17 cellular contexts compared by ENCODE assay signal in the genomic region with DNA sequence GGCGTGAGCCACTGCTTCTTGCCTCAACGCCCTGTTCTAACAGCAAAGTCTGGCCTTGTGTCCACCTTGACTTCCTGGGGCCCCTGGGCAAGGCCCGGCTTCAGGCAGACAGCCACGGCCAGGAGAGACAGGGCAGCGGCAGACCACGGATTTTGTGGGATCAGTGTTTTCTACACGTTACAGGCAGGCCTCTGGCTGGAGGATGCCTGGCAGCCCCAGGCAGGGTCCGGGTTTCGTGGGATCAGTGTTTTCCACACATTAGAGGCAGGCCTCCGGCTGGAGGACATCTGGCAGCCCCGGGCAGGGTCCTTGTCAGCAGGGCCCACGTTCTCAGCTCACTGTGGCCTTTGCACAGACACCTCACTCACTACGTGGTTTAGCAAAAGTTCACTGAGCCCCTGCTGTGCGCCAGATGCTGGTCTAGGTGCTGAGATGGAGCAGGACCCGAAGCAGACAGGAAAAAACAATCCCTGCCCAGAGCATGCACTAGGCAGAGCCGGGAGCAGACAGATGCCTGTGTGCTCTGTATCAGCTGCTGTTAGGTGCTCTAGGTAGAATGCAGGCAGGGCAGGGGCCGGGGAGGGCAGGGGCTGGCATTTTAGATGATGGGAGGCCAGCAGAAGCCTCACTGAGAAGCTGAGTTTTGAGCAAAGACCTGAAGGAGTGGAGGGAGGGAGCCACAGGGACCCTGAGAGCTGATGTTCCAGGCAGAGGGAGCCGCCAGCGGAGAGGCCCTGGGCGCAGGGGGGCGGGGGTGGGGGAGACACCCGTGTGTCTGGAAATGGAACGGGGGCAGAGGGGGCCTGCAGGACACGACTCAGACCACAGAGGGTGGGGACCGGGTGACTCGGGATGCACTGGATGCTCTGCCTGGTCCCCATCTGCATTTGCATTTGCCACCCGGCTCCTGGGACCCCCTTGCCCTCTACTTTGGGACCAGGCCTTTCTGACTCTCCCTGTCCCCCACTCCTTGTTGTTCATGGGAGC. TPM values are rescaled to one million over a fixed set of nuclear protein-coding genes. Genes with fewer than 3 reads are reported as not detected.
A peak's percentile ranks its signal among the peaks of the same experiment; 100 is the strongest.
DNase-seq lines count a peak whose midpoint lies in the region; ATAC-seq and TF ChIP-seq lines count a peak whose summit lies in the region.
"Had no signal": no experiment of that assay in that cellular context is flagged by ENCODE, and none has a peak within 500 bp of the region (broad histone marks: within the 10 kb centered on the region; RNA-seq: fewer than 3 reads in every experiment).

No MANE protein-coding gene starts in this region.

- H3K4me1 Mint-ChIP-seq in activated T-cell treated with anti-CD3 and anti-CD28 coated beads, Interleukin-2, amount 50 U/mL, for 24 hours (ENCODE audit: low read depth) = no peaks in the 10 kb centered on the region
- H3K4me1 Mint-ChIP-seq: CD14-positive monocyte had no signal

- intact Hi-C loops in right cardiac atrium (cut with DNase I) (no loop called here), left ventricle myocardium inferior (cut with micrococcal nuclease) (no loop called here)

- no peaks in the 10 kb centered on the region for H3K79me2 ChIP-seq in SK-N-SH (ENCODE audit: insufficient read depth)

- no peaks in the 10 kb centered on the region for H3K9me2 ChIP-seq in SK-N-SH

- peaks cover 37% of the 10 kb centered on the region for H3K36me3 Mint-ChIP-seq in activated T-cell treated with anti-CD3 and anti-CD28 coated beads, Interleukin-2, amount 50 U/mL, for 24 hours (ENCODE audit: low read depth)

- no peak overlapping the region for H3K27ac ChIP-seq in right cardiac atrium (ENCODE audit: low read length)
- H3K27ac ChIP-seq in left ventricle myocardium inferior (replicated peaks) = no peak overlapping the region
- peak overlapping the region in 1 of 2 experiments; percentile 91; a peak in 2 of 4 replicates for H3K27ac ChIP-seq in SK-N-SH (ENCODE audit: low read depth in 2 of 2, low read length in 1 of 2)
- H3K27ac ChIP-seq in suprapubic skin = no peak overlapping the region

- H3K27ac Mint-ChIP-seq in activated T-cell treated with anti-CD3 and anti-CD28 coated beads, Interleukin-2, amount 50 U/mL, for 24 hours = no peak overlapping the region
- H3K27ac Mint-ChIP-seq: CD14-positive monocyte had no signal

- TF ChIP-seq CTCF in left ventricle myocardium inferior (IDR thresholded peaks at IDR 0.05; ENCODE audit: borderline replicate concordance) (no peak), SK-N-SH (IDR thresholded peaks at IDR 0.05) (no peak), foreskin fibroblast (IDR thresholded peaks at IDR 0.05; ENCODE audit: low read depth, low read length) (no peak), suprapubic skin (IDR thresholded peaks at IDR 0.05) (no peak)

- H3K4me3 ChIP-seq in right cardiac atrium (ENCODE audit: low read length) = no peak overlapping the region
- no peak overlapping the region for H3K4me3 ChIP-seq in left ventricle myocardium inferior
- no peak overlapping the region for H3K4me3 ChIP-seq in SK-N-SH (ENCODE audit: low read depth in 2 of 2, low read length in 1 of 2)
- no peak overlapping the region for H3K4me3 ChIP-seq in foreskin fibroblast (ENCODE audit: low read depth in 1 of 2, low read length in 2 of 2)
- no peak overlapping the region for H3K4me3 ChIP-seq in suprapubic skin
- H3K4me3 ChIP-seq: GM23338 had no signal

- peaks cover 1% of the 10 kb centered on the region for H3K4me1 ChIP-seq in right cardiac atrium (ENCODE audit: control insufficient read depth, insufficient read depth, low read length)
- peaks cover 8% of the 10 kb centered on the region for H3K4me1 ChIP-seq in left ventricle myocardium inferior
- peaks cover 0 to 53% of the 10 kb centered on the region in 2 experiments; a peak in 1 of 4 replicates for H3K4me1 ChIP-seq in SK-N-SH (ENCODE audit: control insufficient read depth in 1 of 2, insufficient read depth in 2 of 2, low read depth in 1 of 2, low read length in 1 of 2)
- H3K4me1 ChIP-seq in suprapubic skin = peaks cover 24% of the 10 kb centered on the region

- no peaks in the 10 kb centered on the region for H3F3A ChIP-seq in SK-N-SH (replicated peaks; ENCODE audit: insufficient read depth)

- no peak overlapping the region for H3K4me2 ChIP-seq in SK-N-SH
- H3K4me2 ChIP-seq: GM23338 had no signal

- no peaks in the 10 kb centered on the region for H3K27me3 ChIP-seq in right cardiac atrium (ENCODE audit: control insufficient read depth, insufficient read depth)
- no peaks in the 10 kb centered on the region for H3K27me3 ChIP-seq in left ventricle myocardium inferior (ENCODE audit: low read depth)
- no peaks in the 10 kb centered on the region for H3K27me3 ChIP-seq in SK-N-SH (ENCODE audit: insufficient read depth)
- H3K27me3 ChIP-seq in suprapubic skin = no peaks in the 10 kb centered on the region

- no peak for ATAC-seq in right cardiac atrium
- ATAC-seq: GM23338 had no signal

- POLR2A ChIA-PET in SK-N-SH (lab: Yijun Ruan, JAX) = no interaction called here

- no peak overlapping the region for H2AFZ ChIP-seq in SK-N-SH (ENCODE audit: low read depth)
- H2AFZ ChIP-seq: GM23338 had no signal

- peaks cover 41% of the 10 kb centered on the region for H3K36me3 ChIP-seq in left ventricle myocardium inferior
- peaks cover 0 to 35% of the 10 kb centered on the region in 2 experiments for H3K36me3 ChIP-seq in SK-N-SH (replicated peaks in 1 of 2; ENCODE audit: control insufficient read depth in 1 of 2, insufficient read depth in 2 of 2, low read length in 1 of 2)
- H3K36me3 ChIP-seq in suprapubic skin = peaks cover 77% of the 10 kb centered on the region

- TF ChIP-seq POLR2A in suprapubic skin (IDR thresholded peaks at IDR 0.05) = no peak

- 77% methylated on average over 27 of the region's 27 CpGs for WGBS in right cardiac atrium
- 65% methylated on average over 24 of the region's 27 CpGs for WGBS in SK-N-SH (ENCODE audit: low lambda C conversion rate)
- WGBS in suprapubic skin = 81% methylated on average over 25 of the region's 27 CpGs

- H3K9me3 ChIP-seq in right cardiac atrium (ENCODE audit: control insufficient read depth, low read length) (no peaks in the 10 kb centered on the region), left ventricle myocardium inferior (replicated peaks) (no peaks in the 10 kb centered on the region), SK-N-SH (no peaks in the 10 kb centered on the region), suprapubic skin (no peaks in the 10 kb centered on the region)
- H3K9me3 ChIP-seq: Caco-2 had no signal

- H3K9ac ChIP-seq in SK-N-SH = no peak overlapping the region

- H3K27me3 Mint-ChIP-seq in activated T-cell treated with anti-CD3 and anti-CD28 coated beads, Interleukin-2, amount 50 U/mL, for 24 hours = no peaks in the 10 kb centered on the region

- no peaks in the 10 kb centered on the region for H4K20me1 ChIP-seq in SK-N-SH (ENCODE audit: insufficient read depth)

- TF ChIP-seq EP300 in SK-N-SH (IDR thresholded peaks at IDR 0.05; ENCODE audit: borderline replicate concordance in 1 of 2, low read depth in 1 of 2, low read length in 1 of 2) (no peak), suprapubic skin (IDR thresholded peaks at IDR 0.05) (no peak)

- DNase-seq in right cardiac atrium = peak in 2 of 3 donors; percentile 31 to 46
- no peak for DNase-seq in left ventricle myocardium inferior
- DNase-seq in SK-N-SH = peak; percentile 85
- DNase-seq in foreskin fibroblast = peak; percentile 32 to 77
- DNase-seq in activated T-cell treated with anti-CD3 and anti-CD28 coated beads, Interleukin-2, amount 50 U/mL, for 24 hours = no peak
- DNase-seq in suprapubic skin (ENCODE audit: low spot score in 2 of 2) = no peak
- DNase-seq in stimulated activated CD4-positive, alpha-beta T cell treated with anti-CD3 and anti-CD28 coated beads, Interleukin-2, amount 100 ng/mL, for 24 hours = no peak
- DNase-seq in DMS153 (lab: John Stamatoyannopoulos, UW) = no peak
- DNase-seq: Caco-2, DMS79 treated with DMSO at 0.1 percent for 48 hours, KG1, NCI-H1048, SIG-M5 had no signal

- CTCF ChIA-PET in SK-N-SH (lab: Yijun Ruan, JAX) = interaction anchor here (0.9 to 1.2 kb wide), 3 partner anchors 9 to 61 kb away, joined by 3 to 7 read pairs (median 4); no protein-coding TSS in a partner anchor

- H3K9me3 Mint-ChIP-seq in activated T-cell treated with anti-CD3 and anti-CD28 coated beads, Interleukin-2, amount 50 U/mL, for 24 hours = no peaks in the 10 kb centered on the region
- H3K9me3 Mint-ChIP-seq: CD14-positive monocyte, GM23338 had no signal

- TF ChIP-seq RAD21 in SK-N-SH (IDR thresholded peaks at IDR 0.05; ENCODE audit: low read length) = no peak

- H3K4me3 Mint-ChIP-seq in activated T-cell treated with anti-CD3 and anti-CD28 coated beads, Interleukin-2, amount 50 U/mL, for 24 hours = no peak overlapping the region
- H3K4me3 Mint-ChIP-seq: CD14-positive monocyte, GM23338 had no signal

TF ChIP-seq in SK-N-SH, 30 proteins besides CTCF, POLR2A, EP300 and RAD21 (continues in another document):
- TF ChIP-seq FOXJ3 (CRISPR knock-in tag; IDR thresholded peaks at IDR 0.05) (0 out of 2 replicates have a peak, but pooled peaks have one; percentile 13), POLR2AphosphoS5 (IDR thresholded peaks at IDR 0.05; ENCODE audit: low read depth, low read length) (no peak), TAF1 (IDR thresholded peaks at IDR 0.05; ENCODE audit: borderline replicate concordance, low read depth, low read length) (no peak), RCOR1 (IDR thresholded peaks at IDR 0.05; ENCODE audit: low read length) (0 out of 2 replicates have a peak, but pooled peaks have one; percentile 9), FOSL2 (IDR thresholded peaks at IDR 0.05; ENCODE audit: borderline replicate concordance, low read depth) (no peak), FOXM1 (IDR thresholded peaks at IDR 0.05; ENCODE audit: low read depth) (no peak), MXI1 (IDR thresholded peaks at IDR 0.05; ENCODE audit: low read depth, low read length) (peak; percentile 28; the same call in 1 of the 2 replicates)

RNA-seq across cellular contexts. Expression of gene NCCRP1, which starts 25.0 kb away (rescaled TPM):
- total RNA-seq in right cardiac atrium (not detected), left ventricle myocardium inferior (not detected), suprapubic skin (100 to 1,000 TPM in 3 of 4 donors, 10 to 100 TPM in 1; 32.7 to 420 (median 277) TPM)
- polyA plus RNA-seq in right cardiac atrium (not detected), SK-N-SH (2012; rRNA removed) (0.05 TPM in 1 of 2 replicates, not detected in the other)
- 0.01 TPM in 2 replicates for polyA plus RNA-seq in SK-N-SH (2012; cell fraction: cytosol; rRNA removed)
- polyA plus RNA-seq in SK-N-SH (2012; cell fraction: nucleus; rRNA removed) = 0.06 and 0.18 TPM in 2 replicates
- total RNA-seq: M059J had no signal
- polyA plus RNA-seq: CD14-positive monocyte had no signal

RNA-seq across cellular contexts. Expression of gene SYCN, which starts 32.3 kb away (rescaled TPM):
- total RNA-seq in right cardiac atrium (not detected), left ventricle myocardium inferior (not detected), suprapubic skin (not detected)
- polyA plus RNA-seq in right cardiac atrium (not detected), SK-N-SH (2012; rRNA removed) (not detected in 2 replicates)
- not detected in 2 replicates for polyA plus RNA-seq in SK-N-SH (2012; cell fraction: cytosol; rRNA removed)
- not detected in 2 replicates for polyA plus RNA-seq in SK-N-SH (2012; cell fraction: nucleus; rRNA removed)
- total RNA-seq: Caco-2, GM23338, M059J, NCI-H460 had no signal
- polyA plus RNA-seq: CD14-positive monocyte, GM23338 had no signal

RNA-seq across cellular contexts. Expression of gene PAK4, which starts 46.2 kb away (rescaled TPM):
- total RNA-seq in right cardiac atrium (10 to 100 TPM; 19.9 to 24.4 (median 21.7) TPM), left ventricle myocardium inferior (17.0 TPM), suprapubic skin (10 to 100 TPM; 20.7 to 25.3 (median 23.6) TPM)
- polyA plus RNA-seq in right cardiac atrium (15.1 TPM), SK-N-SH (2012; rRNA removed) (24.7 and 36.4 TPM in 2 replicates)
- polyA plus RNA-seq in SK-N-SH (2012; cell fraction: cytosol; rRNA removed) = 14.3 and 23.1 TPM in 2 replicates
- 31.0 and 44.4 TPM in 2 replicates for polyA plus RNA-seq in SK-N-SH (2012; cell fraction: nucleus; rRNA removed)

Comparison
In these comparisons a context has a peak if more than half of its experiments do, and no peak if none do; other contexts are left out.
1. DNase-seq: peak in right cardiac atrium (2 of 3), SK-N-SH (single experiment) and foreskin fibroblast (2 of 2); none in left ventricle myocardium inferior (single experiment), activated T-cell treated with anti-CD3 and anti-CD28 coated beads, Interleukin-2, amount 50 U/mL, for 24 hours (single experiment), suprapubic skin (0 of 2), stimulated activated CD4-positive, alpha-beta T cell treated with anti-CD3 and anti-CD28 coated beads, Interleukin-2, amount 100 ng/mL, for 24 hours (0 of 2) and DMS153 (single experiment).
2. RNA of gene NCCRP1, which starts 25.0 kb away (total RNA-seq): 32.7 to 420 TPM in suprapubic skin; not detected in right cardiac atrium and not detected in left ventricle myocardium inferior (single experiment); every median in the first group is over 10 times any median in the second.